29 cellular contexts compared by ENCODE assay signal in genomic region chr6:7373739-7374138, GRCh38. TPM values are rescaled to one million over a fixed set of nuclear protein-coding genes. Genes with fewer than 3 reads are reported as not detected.
DNase-seq lines count a peak whose midpoint lies in the region; ATAC-seq and TF ChIP-seq lines count a peak whose summit lies in the region.
"Had no signal": no experiment of that assay in that cellular context is flagged by ENCODE, and none has a peak within 500 bp of the region (broad histone marks: within the 10 kb centered on the region; RNA-seq: fewer than 3 reads in every experiment).

No MANE protein-coding gene starts in this region.

- H3K27me3 Mint-ChIP-seq in GM23338 (ENCODE audit: insufficient read depth, low read depth, poor library complexity) (no peaks in the 10 kb centered on the region), MCF 10A (ENCODE audit: insufficient read depth, unreplicated experiment) (no peaks in the 10 kb centered on the region)
- peaks cover 16% of the 10 kb centered on the region for H3K27me3 Mint-ChIP-seq in stimulated activated memory B cell treated with anti-CD40 and anti-IgM and Interleukin-4, amounts not matched to agents 10 μg/mL and 1 μg/mL and 100 μg/mL, for 72 hours

- no peaks in the 10 kb centered on the region for H3K9me3 ChIP-seq in BLaER1
- H3K9me3 ChIP-seq: esophagus muscularis mucosa, right atrium auricular region, upper lobe of left lung had no signal

- no peak for TF ChIP-seq CTCF in GM23338 (conservative IDR thresholded peaks at IDR 0.05; ENCODE audit: low read depth in 2 of 2)
- TF ChIP-seq CTCF in brain microvascular endothelial cell (IDR thresholded peaks at IDR 0.05; ENCODE audit: low read depth, low read length, missing control alignments), result no peak
- TF ChIP-seq CTCF in MCF 10A (IDR thresholded peaks at IDR 0.05; ENCODE audit: unreplicated experiment), result no peak

- no peaks in the 10 kb centered on the region for H3K79me2 ChIP-seq in GM23338 (replicated peaks; ENCODE audit: insufficient read depth)

- POLR2A ChIA-PET in MCF 10A (lab: Yijun Ruan, JAX), result interaction anchor here (0.6 to 1.2 kb wide), 3 partner anchors 10 to 1703 kb away, joined by 4 to 6 read pairs (median 5); no protein-coding TSS in a partner anchor

- peaks cover 6% of the 10 kb centered on the region; the same call in 1 of the 2 replicates for H3K4me1 ChIP-seq in BLaER1
- H3K4me1 ChIP-seq in GM23338 (ENCODE audit: insufficient read depth), result no peaks in the 10 kb centered on the region
- H3K4me1 ChIP-seq: esophagus muscularis mucosa, right atrium auricular region, upper lobe of left lung had no signal

- CTCF ChIA-PET in MCF 10A (lab: Yijun Ruan, JAX), result no interaction called here

- H2AFZ ChIP-seq in GM23338, result peak overlapping the region; percentile 63; the same call in 1 of the 2 replicates

- H3K27me3 ChIP-seq in BLaER1, result no peaks in the 10 kb centered on the region
- no peaks in the 10 kb centered on the region for H3K27me3 ChIP-seq in GM23338 (ENCODE audit: insufficient read depth)
- H3K27me3 ChIP-seq in brain microvascular endothelial cell (replicated peaks), result no peaks in the 10 kb centered on the region
- H3K27me3 ChIP-seq: right atrium auricular region, upper lobe of left lung had no signal

- DNase-seq in GM23338 (ENCODE audit: low spot score) (no peak), brain microvascular endothelial cell (peak; percentile 3), kidney tubule cell (ENCODE audit: low spot score) (peak; percentile 10), MCF 10A (ENCODE audit: unreplicated experiment) (no peak), inferior parietal cortex (ENCODE audit: extremely low spot score) (no peak), DMS 273 (lab: John Stamatoyannopoulos, UW; ENCODE audit: unreplicated experiment) (no peak)
- DNase-seq: ACHN; activated CD4-positive, alpha-beta T cell treated with anti-CD3 and anti-CD28 coated beads, Interleukin-2, amount 10 ng/mL, durations not matched to agents 24 days and 14 days; activated CD8-positive, alpha-beta memory T cell treated with anti-CD3 and anti-CD28 coated beads, Interleukin-2, amount 10 ng/mL, durations not matched to agents 7 days and 5 days; aorta; effector memory CD4-positive, alpha-beta T cell; HCEC 1CT; left cardiac atrium; mesenchymal stem cell; naive B cell; NCI-H187 treated with DMSO at 0.1 percent for 48 hours; NCI-H226; NCI-H774; SHP77 treated with DMSO at 0.1 percent for 48 hours; T-cell; upper lobe of left lung had no signal

- H3K36me3 ChIP-seq in BLaER1 (no peaks in the 10 kb centered on the region), GM23338 (ENCODE audit: insufficient read depth) (no peaks in the 10 kb centered on the region), brain microvascular endothelial cell (replicated peaks) (no peaks in the 10 kb centered on the region)
- H3K36me3 ChIP-seq: esophagus muscularis mucosa, right atrium auricular region, upper lobe of left lung had no signal

- no peak overlapping the region for H3K4me3 ChIP-seq in BLaER1
- no peak overlapping the region for H3K4me3 ChIP-seq in GM23338
- no peak overlapping the region for H3K4me3 ChIP-seq in brain microvascular endothelial cell (ENCODE audit: low read depth, low read length)
- H3K4me3 ChIP-seq: esophagus muscularis mucosa, right atrium auricular region, upper lobe of left lung had no signal

- no peak for ATAC-seq in GM23338
- no peak for ATAC-seq in stimulated activated memory B cell treated with anti-CD40 and anti-IgM and Interleukin-4, amounts not matched to agents 10 μg/mL and 1 μg/mL and 100 μg/mL, for 72 hours
- ATAC-seq: activated CD8-positive, alpha-beta memory T cell treated with anti-CD3 and anti-CD28 coated beads, Interleukin-2, amount 10 ng/mL, durations not matched to agents 7 days and 5 days; activated naive CD4-positive, alpha-beta T cell treated with anti-CD3 and anti-CD28 coated beads, Interleukin-2, amount 50 U/mL, for 72 hours; left cardiac atrium; T-cell had no signal

- H3F3A ChIP-seq in GM23338 (replicated peaks; ENCODE audit: low read depth), result no peaks in the 10 kb centered on the region

- H3K27ac Mint-ChIP-seq in GM23338 (no peak overlapping the region), MCF 10A (ENCODE audit: low read depth, unreplicated experiment) (no peak overlapping the region)
- no peak overlapping the region for H3K27ac Mint-ChIP-seq in stimulated activated memory B cell treated with anti-CD40 and anti-IgM and Interleukin-4, amounts not matched to agents 10 μg/mL and 1 μg/mL and 100 μg/mL, for 72 hours
- H3K27ac Mint-ChIP-seq: activated CD4-positive, alpha-beta T cell treated with anti-CD3 and anti-CD28 coated beads, Interleukin-2, amount 10 ng/mL, durations not matched to agents 24 days and 14 days; activated CD8-positive, alpha-beta memory T cell treated with anti-CD3 and anti-CD28 coated beads, Interleukin-2, amount 10 ng/mL, durations not matched to agents 7 days and 5 days; IgD-negative memory B cell; T-cell had no signal

- H3K4me3 Mint-ChIP-seq in GM23338, result no peak overlapping the region
- no peak overlapping the region for H3K4me3 Mint-ChIP-seq in stimulated activated memory B cell treated with anti-CD40 and anti-IgM and Interleukin-4, amounts not matched to agents 10 μg/mL and 1 μg/mL and 100 μg/mL, for 72 hours
- no peak overlapping the region for H3K4me3 Mint-ChIP-seq in MCF 10A (ENCODE audit: unreplicated experiment)
- H3K4me3 Mint-ChIP-seq: activated CD4-positive, alpha-beta T cell treated with anti-CD3 and anti-CD28 coated beads, Interleukin-2, amount 10 ng/mL, durations not matched to agents 24 days and 14 days; activated CD8-positive, alpha-beta memory T cell treated with anti-CD3 and anti-CD28 coated beads, Interleukin-2, amount 10 ng/mL, durations not matched to agents 7 days and 5 days; central memory CD8-positive, alpha-beta T cell; IgD-negative memory B cell; naive B cell; T-cell had no signal

- peak overlapping the region; percentile 34; the same call in 1 of the 2 replicates for H3K4me2 ChIP-seq in BLaER1
- no peak overlapping the region for H3K4me2 ChIP-seq in GM23338

- BruUV-seq in MCF 10A (replicated peaks; lab: Mats Ljungman, UMichigan), result no TSS peak

- no peak overlapping the region for H3K27ac ChIP-seq in BLaER1
- no peak overlapping the region for H3K27ac ChIP-seq in GM23338 (ENCODE audit: low read depth)
- H3K27ac ChIP-seq in brain microvascular endothelial cell, result no peak overlapping the region
- H3K27ac ChIP-seq: C4-2B, esophagus muscularis mucosa, right atrium auricular region, upper lobe of left lung had no signal

- H3K9me3 Mint-ChIP-seq in GM23338, result no peaks in the 10 kb centered on the region
- H3K9me3 Mint-ChIP-seq in stimulated activated memory B cell treated with anti-CD40 and anti-IgM and Interleukin-4, amounts not matched to agents 10 μg/mL and 1 μg/mL and 100 μg/mL, for 72 hours, result no peaks in the 10 kb centered on the region
- H3K9me3 Mint-ChIP-seq in MCF 10A (ENCODE audit: unreplicated experiment), result no peaks in the 10 kb centered on the region
- H3K9me3 Mint-ChIP-seq: activated CD4-positive, alpha-beta T cell treated with anti-CD3 and anti-CD28 coated beads, Interleukin-2, amount 10 ng/mL, durations not matched to agents 24 days and 14 days; activated naive CD4-positive, alpha-beta T cell treated with anti-CD3 and anti-CD28 coated beads, Interleukin-2, amount 50 U/mL, for 72 hours; central memory CD8-positive, alpha-beta T cell; naive B cell; T-cell had no signal

- H3K4me1 Mint-ChIP-seq in GM23338, result no peaks in the 10 kb centered on the region; the same call in 2 of the 3 replicates
- H3K4me1 Mint-ChIP-seq in stimulated activated memory B cell treated with anti-CD40 and anti-IgM and Interleukin-4, amounts not matched to agents 10 μg/mL and 1 μg/mL and 100 μg/mL, for 72 hours, result peaks cover 10% of the 10 kb centered on the region
- no peaks in the 10 kb centered on the region for H3K4me1 Mint-ChIP-seq in MCF 10A (ENCODE audit: insufficient read depth, unreplicated experiment)
- H3K4me1 Mint-ChIP-seq: activated CD8-positive, alpha-beta memory T cell treated with anti-CD3 and anti-CD28 coated beads, Interleukin-2, amount 10 ng/mL, durations not matched to agents 7 days and 5 days; central memory CD8-positive, alpha-beta T cell had no signal

- no peak overlapping the region for H3K9ac ChIP-seq in BLaER1

- intact Hi-C loops in MCF 10A (cut with micrococcal nuclease), result no loop called here

- H3K36me3 Mint-ChIP-seq in GM23338 (ENCODE audit: low read depth), result no peaks in the 10 kb centered on the region
- no peaks in the 10 kb centered on the region for H3K36me3 Mint-ChIP-seq in stimulated activated memory B cell treated with anti-CD40 and anti-IgM and Interleukin-4, amounts not matched to agents 10 μg/mL and 1 μg/mL and 100 μg/mL, for 72 hours
- H3K36me3 Mint-ChIP-seq in MCF 10A (ENCODE audit: insufficient read depth, unreplicated experiment), result no peaks in the 10 kb centered on the region
- H3K36me3 Mint-ChIP-seq: activated CD8-positive, alpha-beta memory T cell treated with anti-CD3 and anti-CD28 coated beads, Interleukin-2, amount 10 ng/mL, durations not matched to agents 7 days and 5 days; activated naive CD4-positive, alpha-beta T cell treated with anti-CD3 and anti-CD28 coated beads, Interleukin-2, amount 50 U/mL, for 72 hours; IgD-negative memory B cell; naive B cell; T-cell had no signal

- H3K9me2 ChIP-seq in GM23338 (ENCODE audit: insufficient read depth), result no peaks in the 10 kb centered on the region

- in situ Hi-C loops in brain microvascular endothelial cell (cut with HindIII; ENCODE audit: low pct_ligation_motif_present, low sequenced_read_pairs), result no loop called here

- H4K20me1 ChIP-seq in BLaER1, result no peaks in the 10 kb centered on the region
- H4K20me1 ChIP-seq in GM23338 (replicated peaks; ENCODE audit: insufficient read depth), result no peaks in the 10 kb centered on the region

TF ChIP-seq in GM23338, 12 proteins besides CTCF, POLR2A, EP300 and RAD21 (continues in another document):
- TF ChIP-seq EZH2phosphoT487 (IDR thresholded peaks at IDR 0.05; ENCODE audit: unreplicated experiment) (no peak), POLR2AphosphoS5 (IDR thresholded peaks at IDR 0.05; ENCODE audit: low read depth) (no peak), NANOG (IDR thresholded peaks at IDR 0.05; ENCODE audit: borderline replicate concordance) (no peak), ZNF331 (CRISPR knock-in tag; IDR thresholded peaks at IDR 0.05; ENCODE audit: low read depth) (no peak), STAT1 (IDR thresholded peaks at IDR 0.05; ENCODE audit: unreplicated experiment) (no peak), ZNF114 (CRISPR knock-in tag; IDR thresholded peaks at IDR 0.05) (no peak), CREB1 (CRISPR knock-in tag; IDR thresholded peaks at IDR 0.05; ENCODE audit: low read depth) (no peak)

RNA-seq across cellular contexts. Expression of gene CAGE1, which starts 15.8 kb away (rescaled TPM):
- total RNA-seq in GM23338 (2014; rRNA removed; shearing (Covaris generic)), result 0.07 and 0.08 TPM in 2 replicates
- 0.12 TPM in 1 of 2 replicates, not detected in the other for polyA plus RNA-seq in GM23338 (2016; fragmentation: Nextera tagmentation; extraction: Ambion mirVana)
- total RNA-seq in MCF 10A (2022), result 0.33 and 0.47 TPM in 2 replicates
- total RNA-seq: aorta, esophagus muscularis mucosa, right atrium auricular region, upper lobe of left lung had no signal
- polyA plus RNA-seq: aorta, IgD-negative memory B cell had no signal

RNA-seq across cellular contexts. Expression of gene RIOK1, which starts 15.9 kb away (rescaled TPM):
- total RNA-seq in GM23338 (2014; rRNA removed; shearing (Covaris generic)), result 15.5 and 15.7 TPM in 2 replicates
- 26.4 and 34.3 TPM in 2 replicates for polyA plus RNA-seq in GM23338 (2016; fragmentation: Nextera tagmentation; extraction: Ambion mirVana)
- total RNA-seq in MCF 10A (2022), result 34.2 and 40.9 TPM in 2 replicates

Comparison
In these comparisons a context has a peak if more than half of its experiments do, and no peak if none do; other contexts are left out.
1. DNase-seq: peak in brain microvascular endothelial cell (single experiment) and kidney tubule cell (single experiment); none in GM23338 (single experiment), MCF 10A (single experiment), inferior parietal cortex (single experiment) and DMS 273 (single experiment).